ENCODE assay signal across 24 cellular contexts in genomic region chr3:44019736-44020135, GRCh38.
DNase-seq lines count a peak whose midpoint lies in the region; TF ChIP-seq lines count a peak whose summit lies in the region.
"Had no signal": no experiment of that assay in that cellular context is flagged by ENCODE, and none has a peak within 500 bp of the region (broad histone marks: within the 10 kb centered on the region; RNA-seq: fewer than 3 reads in every experiment).

No MANE protein-coding gene starts in this region.

- in situ Hi-C loops in astrocyte of the cerebellum (cut with HindIII; ENCODE audit: low sequenced_read_pairs) = no loop called here

- H3K4me3 Mint-ChIP-seq in activated naive CD4-positive, alpha-beta T cell treated with anti-CD3 and anti-CD28 coated beads for 36 hours = no peak overlapping the region
- H3K4me3 Mint-ChIP-seq: activated CD4-positive, alpha-beta memory T cell treated with anti-CD3 and anti-CD28 coated beads for 36 hours; central memory CD8-positive, alpha-beta T cell; T-helper 2 cell treated with Interferon-gamma antibody and Interleukin-4, amounts not matched to agents 5 μg/mL and 100 μg/mL, for 36 hours had no signal

- H3K4me3 ChIP-seq in astrocyte of the cerebellum (ENCODE audit: low read depth, low read length) = no peak overlapping the region
- peak overlapping the region; percentile 25; the same call in 1 of the 2 replicates for H3K4me3 ChIP-seq in iPS-20b (ENCODE audit: low read length)
- H3K4me3 ChIP-seq: Peyer's patch had no signal

- H3K27ac ChIP-seq in iPS-20b (ENCODE audit: low read length) = peak overlapping the region; percentile 5
- H3K27ac ChIP-seq: 22Rv1, Peyer's patch had no signal

- CTCF ChIA-PET in activated naive CD4-positive, alpha-beta T cell treated with anti-CD3 and anti-CD28 coated beads for 36 hours (lab: Charles Lee) = interaction anchor here (0.8 to 1.6 kb wide), 3 partner anchors 11 to 251 kb away, joined by 3 to 4 read pairs (median 3); no protein-coding TSS in a partner anchor

- H3K36me3 ChIP-seq in iPS-20b (ENCODE audit: insufficient read depth, low read depth, low read length) = no peaks in the 10 kb centered on the region
- H3K36me3 ChIP-seq: BE2C, Peyer's patch had no signal

- peaks cover 23% of the 10 kb centered on the region; the same call in 1 of the 2 replicates for H3K4me1 ChIP-seq in iPS-20b (ENCODE audit: insufficient read depth, low read length)
- H3K4me1 ChIP-seq: BE2C, Caco-2 had no signal

- H3K27ac Mint-ChIP-seq in activated naive CD4-positive, alpha-beta T cell treated with anti-CD3 and anti-CD28 coated beads for 36 hours = no peak overlapping the region
- H3K27ac Mint-ChIP-seq: activated CD4-positive, alpha-beta memory T cell treated with anti-CD3 and anti-CD28 coated beads for 36 hours; T-helper 2 cell treated with Interferon-gamma antibody and Interleukin-4, amounts not matched to agents 5 μg/mL and 100 μg/mL, for 36 hours had no signal

- peaks cover 35% of the 10 kb centered on the region for H3K27me3 ChIP-seq in iPS-20b (ENCODE audit: insufficient read depth, low read length)
- H3K27me3 ChIP-seq: BE2C, Peyer's patch had no signal

- DNase-seq in NCI-H1092 treated with DMSO at 0.1 percent for 48 hours (lab: John Stamatoyannopoulos, UW) = peak; percentile 25
- DNase-seq in NCI-H1092 (lab: John Stamatoyannopoulos, UW) = no peak
- peak; percentile 5 for DNase-seq in astrocyte of the cerebellum (ENCODE audit: low read depth)
- DNase-seq in retina = peak; percentile 69
- no peak for DNase-seq in UCSD-AML1 (lab: John Stamatoyannopoulos, UW; ENCODE audit: unreplicated experiment)
- no peak for DNase-seq in putamen (ENCODE audit: low spot score)
- DNase-seq in activated naive CD4-positive, alpha-beta T cell treated with anti-CD3 and anti-CD28 coated beads for 36 hours = no peak
- DNase-seq: activated CD4-positive, alpha-beta memory T cell treated with anti-CD3 and anti-CD28 coated beads for 36 hours; activated CD4-positive, CD25-positive, alpha-beta regulatory T cell; activated gamma-delta T cell; amniotic stem cell; BE2C; Caco-2; effector CD4-positive, alpha-beta T cell; EL; left colon; NCI-H1436; NCI-H446; Peyer's patch; stimulated activated CD4-positive, alpha-beta T cell treated with anti-CD3 and anti-CD28 coated beads, Interleukin-12 subunit alpha, Interleukin-12 subunit beta, amount 100 ng/mL, for 4 hours had no signal

- intact Hi-C loops in activated naive CD4-positive, alpha-beta T cell treated with anti-CD3 and anti-CD28 coated beads for 36 hours (cut with micrococcal nuclease) = loop anchor here (2.0 kb wide), 1 partner anchor 23 kb away; no protein-coding TSS in a partner anchor

- H3K9me3 Mint-ChIP-seq in activated naive CD4-positive, alpha-beta T cell treated with anti-CD3 and anti-CD28 coated beads for 36 hours = no peaks in the 10 kb centered on the region
- H3K9me3 Mint-ChIP-seq: activated CD4-positive, alpha-beta memory T cell treated with anti-CD3 and anti-CD28 coated beads for 36 hours; central memory CD8-positive, alpha-beta T cell; T-helper 2 cell treated with Interferon-gamma antibody and Interleukin-4, amounts not matched to agents 5 μg/mL and 100 μg/mL, for 36 hours had no signal

- H3K4me1 Mint-ChIP-seq in activated naive CD4-positive, alpha-beta T cell treated with anti-CD3 and anti-CD28 coated beads for 36 hours (ENCODE audit: low read depth) = peaks cover 4% of the 10 kb centered on the region

- peaks cover 27% of the 10 kb centered on the region for H3K27me3 Mint-ChIP-seq in activated naive CD4-positive, alpha-beta T cell treated with anti-CD3 and anti-CD28 coated beads for 36 hours (ENCODE audit: low read depth)

- no peaks in the 10 kb centered on the region for H3K36me3 Mint-ChIP-seq in activated naive CD4-positive, alpha-beta T cell treated with anti-CD3 and anti-CD28 coated beads for 36 hours (ENCODE audit: low read depth)
- H3K36me3 Mint-ChIP-seq: activated CD4-positive, alpha-beta memory T cell treated with anti-CD3 and anti-CD28 coated beads for 36 hours had no signal

- H3K9me3 ChIP-seq in iPS-20b (ENCODE audit: insufficient read depth, low read depth, low read length) = no peaks in the 10 kb centered on the region
- H3K9me3 ChIP-seq: BE2C, Caco-2, Peyer's patch had no signal

- no peak for TF ChIP-seq CTCF in astrocyte of the cerebellum (IDR thresholded peaks at IDR 0.05; ENCODE audit: low read depth, low read length, missing control alignments)

- peak overlapping the region; percentile 22; the same call in 1 of the 2 replicates for H3K9ac ChIP-seq in iPS-20b (ENCODE audit: low read depth, low read length)

Comparison
In these comparisons a context has a peak if more than half of its experiments do, and no peak if none do; other contexts are left out.
1. DNase-seq: peak in NCI-H1092 treated with DMSO at 0.1 percent for 48 hours (single experiment), astrocyte of the cerebellum (single experiment) and retina (single experiment); none in NCI-H1092 (single experiment), UCSD-AML1 (single experiment), putamen (single experiment) and activated naive CD4-positive, alpha-beta T cell treated with anti-CD3 and anti-CD28 coated beads for 36 hours (single experiment).